In genomic region chr2:53820711-53821110, GRCh38 we compare ENCODE assay signal across 25 cellular contexts.
"Had no signal": no experiment of that assay in that cellular context is flagged by ENCODE, and none has a peak within 500 bp of the region (broad histone marks: within the 10 kb centered on the region; RNA-seq: fewer than 3 reads in every experiment).

No MANE protein-coding gene starts in this region.

- ATAC-seq: activated CD8-positive, alpha-beta T cell treated with anti-CD3 and anti-CD28 coated beads, Interleukin-2, amount 10 ng/mL, durations not matched to agents 7 days and 5 days; T-helper 17 cell; WTC11 had no signal

- H3K4me3 ChIP-seq: Peyer's patch had no signal

- DNase-seq: activated CD4-positive, alpha-beta T cell treated with anti-CD3 and anti-CD28 coated beads for 48 hours; activated CD4-positive, alpha-beta T cell treated with anti-CD3 and anti-CD28 coated beads, Interleukin-2, amount 50 U/mL, for 4 hours; activated CD4-positive, CD25-positive, alpha-beta regulatory T cell treated with anti-CD3 and anti-CD28 coated beads, Interleukin-2, amount 50 U/mL, for 72 hours; activated CD8-positive, alpha-beta memory T cell treated with anti-CD3 and anti-CD28 coated beads, Interleukin-2, amount 50 U/mL, for 48 hours; activated CD8-positive, alpha-beta T cell treated with anti-CD3 and anti-CD28 coated beads, Interleukin-2, amount 10 ng/mL, durations not matched to agents 7 days and 5 days; activated naive CD4-positive, alpha-beta T cell; activated T-cell treated with anti-CD3 and anti-CD28 coated beads, Interleukin-2, amount 50 U/mL, for 1 hour; aorta; brain microvascular endothelial cell; KG1; NCI-H1092 treated with DMSO at 0.1 percent for 48 hours; NCI-H1436; NCI-H1694 treated with DMSO at 0.1 percent for 48 hours; NCI-H2029 treated with DMSO at 0.1 percent for 48 hours; NCI-H345; NCI-H510A; NCI-H526 treated with DMSO at 0.1 percent for 48 hours; NCI-H82; NK-92 treated with Interleukin-12 subunit alpha and Interleukin-12 subunit beta, amount 100 ng/mL, for 24 hours; OCI-M1; Peyer's patch; SHP77 treated with DMSO at 0.1 percent for 48 hours; T-helper 17 cell; T-helper 9 cell had no signal

- H3K9me3 ChIP-seq: Peyer's patch had no signal

- H3K27me3 ChIP-seq: brain microvascular endothelial cell, Peyer's patch had no signal

- H3K27ac ChIP-seq: brain microvascular endothelial cell had no signal
